22 cellular contexts compared by ENCODE assay signal in genomic region chr15:93201940-93202339, GRCh38.
"Had no signal": no experiment of that assay in that cellular context is flagged by ENCODE, and none has a peak within 500 bp of the region (broad histone marks: within the 10 kb centered on the region; RNA-seq: fewer than 3 reads in every experiment).

No MANE protein-coding gene starts in this region.

- DNase-seq: central memory CD4-positive, alpha-beta T cell; dorsolateral prefrontal cortex; effector CD4-positive, alpha-beta T cell; foreskin fibroblast; heart right ventricle; hypothalamus; immature natural killer cell; kidney glomerular epithelial cell; mesenchymal stem cell; midbrain; naive thymus-derived CD8-positive, alpha-beta T cell; occipital lobe; ovary; posterior cingulate gyrus; sigmoid colon; spleen; stimulated activated naive B cell treated with anti-CD40 and anti-IgM and Interleukin-4, amounts not matched to agents 10 μg/mL and 1 μg/mL and 100 μg/mL, for 72 hours; upper lobe of left lung had no signal

- H3K4me3 ChIP-seq: dorsolateral prefrontal cortex, gastroesophageal sphincter, heart right ventricle, ovary, sigmoid colon, skin epidermis, spleen, thoracic aorta, tibial nerve, upper lobe of left lung had no signal

- H3K27me3 ChIP-seq: gastroesophageal sphincter, heart right ventricle, ovary, sigmoid colon, spleen, tibial nerve, upper lobe of left lung had no signal

- H3K9me3 ChIP-seq: ovary, sigmoid colon had no signal

- H3K27ac ChIP-seq: dorsolateral prefrontal cortex, gastroesophageal sphincter, heart right ventricle, ovary, sigmoid colon, skin epidermis, spleen, tibial nerve, upper lobe of left lung had no signal

- H3K36me3 ChIP-seq: gastroesophageal sphincter, heart right ventricle, ovary, sigmoid colon, spleen, thoracic aorta, tibial nerve, upper lobe of left lung had no signal

- ATAC-seq: gastroesophageal sphincter; naive thymus-derived CD8-positive, alpha-beta T cell; stimulated activated naive B cell treated with anti-CD40 and anti-IgM and Interleukin-4, amounts not matched to agents 10 μg/mL and 1 μg/mL and 100 μg/mL, for 72 hours had no signal

- H3K4me1 ChIP-seq: gastroesophageal sphincter, sigmoid colon, spleen, upper lobe of left lung had no signal
